Comparison of ENCODE assay signal across 12 cellular contexts in genomic region chr19:6743714-6744380, GRCh38. TPM values are rescaled to one million over a fixed set of nuclear protein-coding genes. Genes with fewer than 3 reads are reported as not detected.
DNase-seq lines count a peak whose midpoint lies in the region; ATAC-seq, FAIRE-seq and TF ChIP-seq lines count a peak whose summit lies in the region.
"Had no signal": no experiment of that assay in that cellular context is flagged by ENCODE, and none has a peak within 500 bp of the region (broad histone marks: within the 10 kb centered on the region; RNA-seq: fewer than 3 reads in every experiment).

No MANE protein-coding gene starts in this region.

- no CpG with 5 or more reads among the region's 15 CpGs for WGBS in mesendoderm (ENCODE audit: extremely low coverage, insufficient coverage, low lambda C conversion rate)
- WGBS in tibial nerve, 2 donors, result 72 to 76% methylated on average over 15 of the region's 15 CpGs

- H3K4me1 ChIP-seq in astrocyte (ENCODE audit: insufficient read depth, low read length), result peaks cover 27% of the 10 kb centered on the region
- peaks cover 4% of the 10 kb centered on the region for H3K4me1 ChIP-seq in mesendoderm (ENCODE audit: control insufficient read depth, low read depth, low read length)
- H3K4me1 ChIP-seq in tibial nerve, result peaks cover 0 to 56% (median 25%) of the 10 kb centered on the region in 4 donors

- no peak for FAIRE-seq in astrocyte (lab: Jason Lieb, UNC)
- FAIRE-seq: GM12891 had no signal

- H3K4me1 Mint-ChIP-seq in activated naive CD4-positive, alpha-beta T cell treated with anti-CD3 and anti-CD28 coated beads for 36 hours (ENCODE audit: low read depth), result peaks cover 15% of the 10 kb centered on the region
- H3K4me1 Mint-ChIP-seq in astrocyte (ENCODE audit: low read depth, unreplicated experiment), result peaks cover 22% of the 10 kb centered on the region

- ATAC-seq in HG02973 (IDR thresholded peaks at IDR 0.05; ENCODE audit: unreplicated experiment), result no peak
- ATAC-seq: naive thymus-derived CD8-positive, alpha-beta T cell had no signal

- no peaks in the 10 kb centered on the region for H3K27me3 Mint-ChIP-seq in activated naive CD4-positive, alpha-beta T cell treated with anti-CD3 and anti-CD28 coated beads for 36 hours (ENCODE audit: low read depth)
- no peaks in the 10 kb centered on the region for H3K27me3 Mint-ChIP-seq in astrocyte (ENCODE audit: low read depth, unreplicated experiment)
- H3K27me3 Mint-ChIP-seq: naive thymus-derived CD8-positive, alpha-beta T cell had no signal

- H3K36me3 Mint-ChIP-seq in activated naive CD4-positive, alpha-beta T cell treated with anti-CD3 and anti-CD28 coated beads for 36 hours (ENCODE audit: low read depth), result peaks cover 41% of the 10 kb centered on the region
- H3K36me3 Mint-ChIP-seq in astrocyte (ENCODE audit: low read depth, unreplicated experiment), result peaks cover 14% of the 10 kb centered on the region

- peaks cover 29% of the 10 kb centered on the region for H3K79me2 ChIP-seq in astrocyte (ENCODE audit: insufficient read depth, low read length)
- H3K79me2 ChIP-seq in mesendoderm (ENCODE audit: control insufficient read depth, insufficient read depth, low read length), result peaks cover 35% of the 10 kb centered on the region

- peaks cover 22% of the 10 kb centered on the region for H3K36me3 ChIP-seq in astrocyte (ENCODE audit: insufficient read depth, low read length)
- H3K36me3 ChIP-seq in mesendoderm (ENCODE audit: control insufficient read depth, insufficient read depth, low read length), result peaks cover 26% of the 10 kb centered on the region
- H3K36me3 ChIP-seq in tibial nerve, result peaks cover 4 to 54% (median 7%) of the 10 kb centered on the region in 3 donors
- H3K36me3 ChIP-seq in WERI-Rb-1, result peaks cover 57% of the 10 kb centered on the region

- no peaks in the 10 kb centered on the region for H3K9me3 ChIP-seq in astrocyte (ENCODE audit: insufficient read depth, low read depth, low read length)
- H3K9me3 ChIP-seq in tibial nerve, result no peaks in the 10 kb centered on the region
- H3K9me3 ChIP-seq in WERI-Rb-1 (ENCODE audit: severe bottlenecking), result no peaks in the 10 kb centered on the region
- H3K9me3 ChIP-seq: HAP-1 had no signal

- H3K27me3 ChIP-seq in astrocyte (ENCODE audit: insufficient read depth, low read length), result no peaks in the 10 kb centered on the region
- no peaks in the 10 kb centered on the region for H3K27me3 ChIP-seq in mesendoderm (ENCODE audit: insufficient read depth, low read length, poor library complexity)
- no peaks in the 10 kb centered on the region for H3K27me3 ChIP-seq in tibial nerve
- no peaks in the 10 kb centered on the region for H3K27me3 ChIP-seq in WERI-Rb-1 (ENCODE audit: insufficient read depth, low read depth, severe bottlenecking)

- DNase-seq in activated naive CD4-positive, alpha-beta T cell treated with anti-CD3 and anti-CD28 coated beads for 36 hours, result no peak
- no peak for DNase-seq in activated naive CD4-positive, alpha-beta T cell treated with Interleukin-2 at 50 U/mL for 16 hours
- DNase-seq in astrocyte (ENCODE audit: low read depth), result peak; percentile 31
- DNase-seq in mesendoderm, result no peak
- DNase-seq in tibial nerve (ENCODE audit: low spot score in 2 of 2), result no peak
- DNase-seq in NOMO-1 (lab: John Stamatoyannopoulos, UW; ENCODE audit: unreplicated experiment in 2 of 2), result no peak
- DNase-seq in WERI-Rb-1, result no peak
- DNase-seq: effector CD4-positive, alpha-beta T cell; naive thymus-derived CD8-positive, alpha-beta T cell had no signal

- no peak overlapping the region for H2BK5ac ChIP-seq in mesendoderm (ENCODE audit: low read length)

- no peak for TF ChIP-seq POLR2A in tibial nerve (IDR thresholded peaks at IDR 0.05)

- H3K27ac ChIP-seq in astrocyte (ENCODE audit: low read depth, low read length) (peak overlapping the region; percentile 80), mesendoderm (ENCODE audit: low read depth, low read length) (peak overlapping the region; percentile 7), tibial nerve (peak overlapping the region; percentile 47 to 97 (median 73)), WERI-Rb-1 (no peak overlapping the region)

- no peak for TF ChIP-seq EP300 in tibial nerve (IDR thresholded peaks at IDR 0.05)

- intact Hi-C loops in activated naive CD4-positive, alpha-beta T cell treated with anti-CD3 and anti-CD28 coated beads for 36 hours (cut with micrococcal nuclease), result no loop called here

- H4K5ac ChIP-seq in mesendoderm (ENCODE audit: low read length), result no peak overlapping the region

- H2BK120ac ChIP-seq in mesendoderm (ENCODE audit: low read depth, low read length), result no peak overlapping the region

- no peak overlapping the region for H2BK15ac ChIP-seq in mesendoderm (replicated peaks; ENCODE audit: low read depth)

- H3K4me3 Mint-ChIP-seq in activated naive CD4-positive, alpha-beta T cell treated with anti-CD3 and anti-CD28 coated beads for 36 hours, result no peak overlapping the region
- peak overlapping the region; percentile 72 for H3K4me3 Mint-ChIP-seq in astrocyte (ENCODE audit: unreplicated experiment)
- H3K4me3 Mint-ChIP-seq: naive thymus-derived CD8-positive, alpha-beta T cell had no signal

- H3K56ac ChIP-seq in mesendoderm (ENCODE audit: low read length), result peak overlapping the region; percentile 46

- H3K4me2 ChIP-seq in astrocyte (ENCODE audit: low read length) (peak overlapping the region; percentile 83), mesendoderm (ENCODE audit: low read length) (no peak overlapping the region)

- H3K27ac Mint-ChIP-seq in activated naive CD4-positive, alpha-beta T cell treated with anti-CD3 and anti-CD28 coated beads for 36 hours, result peak overlapping the region; percentile 55
- H3K27ac Mint-ChIP-seq in astrocyte (ENCODE audit: unreplicated experiment), result peak overlapping the region; percentile 89

- no peak overlapping the region for H2AK5ac ChIP-seq in mesendoderm (ENCODE audit: low read length)

- H3K23ac ChIP-seq in mesendoderm (ENCODE audit: low read length), result no peak overlapping the region

- no peak overlapping the region for H3K4ac ChIP-seq in mesendoderm (ENCODE audit: low read depth, low read length)

- CTCF ChIA-PET in activated naive CD4-positive, alpha-beta T cell treated with anti-CD3 and anti-CD28 coated beads for 36 hours (lab: Charles Lee), result interaction anchor here (1.2 kb wide), 1 partner anchor 59 kb away, joined by 3 read pairs; no protein-coding TSS in a partner anchor

- peaks cover 17% of the 10 kb centered on the region for H4K20me1 ChIP-seq in astrocyte (ENCODE audit: insufficient read depth, low read length)

- H3K9ac ChIP-seq in astrocyte (ENCODE audit: low read length) (peak overlapping the region; percentile 63), mesendoderm (ENCODE audit: low read length) (peak overlapping the region; percentile 13)

- no peaks in the 10 kb centered on the region for H3K9me3 Mint-ChIP-seq in activated naive CD4-positive, alpha-beta T cell treated with anti-CD3 and anti-CD28 coated beads for 36 hours
- H3K9me3 Mint-ChIP-seq in astrocyte (ENCODE audit: unreplicated experiment), result peaks cover 3% of the 10 kb centered on the region
- H3K9me3 Mint-ChIP-seq: naive thymus-derived CD8-positive, alpha-beta T cell had no signal

- TF ChIP-seq CTCF in astrocyte (IDR thresholded peaks at IDR 0.05; ENCODE audit: insufficient read depth, low read depth, low read length) (no peak), tibial nerve (IDR thresholded peaks at IDR 0.05) (no peak), WERI-Rb-1 (IDR thresholded peaks at IDR 0.05; ENCODE audit: low read depth, low read length) (no peak)

- H2AFZ ChIP-seq in astrocyte (ENCODE audit: low read depth, low read length), result peak overlapping the region; percentile 57

- H3K4me3 ChIP-seq in astrocyte (ENCODE audit: insufficient read depth, low read depth, low read length) (peak overlapping the region; percentile 24), mesendoderm (ENCODE audit: low read length) (no peak overlapping the region), tibial nerve (peak overlapping the region in 1 of 4 donors; percentile 22), WERI-Rb-1 (ENCODE audit: low read depth, low read length) (no peak overlapping the region)
- H3K4me3 ChIP-seq: HAP-1 had no signal

- H3K79me1 ChIP-seq in mesendoderm (ENCODE audit: low read length), result peaks cover 14% of the 10 kb centered on the region

- H3K18ac ChIP-seq in mesendoderm (ENCODE audit: low read length), result no peak overlapping the region

- H4K8ac ChIP-seq in mesendoderm (ENCODE audit: low read depth, low read length), result no peak overlapping the region

RNA-seq across cellular contexts. Expression of gene TRIP10, which starts 4.4 kb away (rescaled TPM):
- 10 to 100 TPM; 56.2 to 61.1 TPM for total RNA-seq in activated naive CD4-positive, alpha-beta T cell treated with anti-CD3 and anti-CD28 coated beads for 36 hours
- total RNA-seq in astrocyte (36.3 and 41.4 TPM in 2 replicates), tibial nerve (100 to 1,000 TPM in 3 of 4 donors, 10 to 100 TPM in 1; 96.1 to 148 (median 110) TPM)
- polyA plus RNA-seq in mesendoderm (2013, experiment 1 of 2), result 135 TPM
- polyA plus RNA-seq in mesendoderm (2013, experiment 2 of 2), result 134 TPM

RNA-seq across cellular contexts. Expression of gene GPR108, which starts 6.5 kb away (rescaled TPM):
- 10 to 100 TPM; 54.0 to 59.9 TPM for total RNA-seq in activated naive CD4-positive, alpha-beta T cell treated with anti-CD3 and anti-CD28 coated beads for 36 hours
- 41.6 and 50.9 TPM in 2 replicates for total RNA-seq in astrocyte
- 41.2 TPM for polyA plus RNA-seq in mesendoderm (2013, experiment 1 of 2)
- 40.0 TPM for polyA plus RNA-seq in mesendoderm (2013, experiment 2 of 2)
- total RNA-seq in tibial nerve, result 10 to 100 TPM; 53.4 to 79.2 (median 65.9) TPM

RNA-seq across cellular contexts. Expression of gene SH2D3A, which starts 23.4 kb away (rescaled TPM):
- 10 to 100 TPM; 23.2 to 24.9 TPM for total RNA-seq in activated naive CD4-positive, alpha-beta T cell treated with anti-CD3 and anti-CD28 coated beads for 36 hours
- total RNA-seq in astrocyte, result 0.91 and 2.6 TPM in 2 replicates
- polyA plus RNA-seq in mesendoderm (2013, experiment 1 of 2), result 39.0 TPM
- polyA plus RNA-seq in mesendoderm (2013, experiment 2 of 2), result 41.0 TPM
- 1 to 10 TPM in 1 of 4 donors, under 1 TPM in 2, not detected in 1; 0.39 to 4.2 (median 0.44) TPM for total RNA-seq in tibial nerve

RNA-seq across cellular contexts. Expression of gene C3, which starts 23.4 kb away (rescaled TPM):
- under 1 TPM; 0.81 to 0.94 TPM for total RNA-seq in activated naive CD4-positive, alpha-beta T cell treated with anti-CD3 and anti-CD28 coated beads for 36 hours
- total RNA-seq in astrocyte (0.77 and 2.4 TPM in 2 replicates), tibial nerve (1,000 to 10,000 TPM in 1 of 4 donors, 100 to 1,000 TPM in 3; 256 to 1,128 (median 733) TPM)
- polyA plus RNA-seq in mesendoderm (2013, experiment 1 of 2), result 5.4 TPM
- 4.8 TPM for polyA plus RNA-seq in mesendoderm (2013, experiment 2 of 2)
- polyA plus RNA-seq: naive thymus-derived CD8-positive, alpha-beta T cell had no signal

RNA-seq across cellular contexts. Expression of gene VAV1, which starts 28.7 kb away (rescaled TPM):
- 100 to 1,000 TPM in 1 of 2 experiments, 10 to 100 TPM in 1; 93.6 to 103 TPM for total RNA-seq in activated naive CD4-positive, alpha-beta T cell treated with anti-CD3 and anti-CD28 coated beads for 36 hours
- total RNA-seq in astrocyte, result not detected in 2 replicates
- 1.0 TPM for polyA plus RNA-seq in mesendoderm (2013, experiment 1 of 2)
- polyA plus RNA-seq in mesendoderm (2013, experiment 2 of 2), result 0.92 TPM
- 10 to 100 TPM in 1 of 4 donors, 1 to 10 TPM in 3; 4.0 to 16.2 (median 5.8) TPM for total RNA-seq in tibial nerve
